In genomic region chr16:56547949-56548567, GRCh38 we compare ENCODE assay signal across 15 cellular contexts. TPM values are rescaled to one million over a fixed set of nuclear protein-coding genes. Genes with fewer than 3 reads are reported as not detected.
DNase-seq lines count a peak whose midpoint lies in the region; ATAC-seq, FAIRE-seq and TF ChIP-seq lines count a peak whose summit lies in the region.
"Had no signal": no experiment of that assay in that cellular context is flagged by ENCODE, and none has a peak within 500 bp of the region (broad histone marks: within the 10 kb centered on the region; RNA-seq: fewer than 3 reads in every experiment).

No MANE protein-coding gene starts in this region.

- FAIRE-seq in astrocyte (lab: Jason Lieb, UNC): no peak
- FAIRE-seq: A204.1 had no signal

- 93% methylated on average over 4 of the region's 4 CpGs for WGBS in SK-N-SH (ENCODE audit: low lambda C conversion rate)
- 98% methylated on average over 4 of the region's 4 CpGs for WGBS in hepatocyte (ENCODE audit: low lambda C conversion rate, missing lambda C conversion rate)

- peaks cover 6% of the 10 kb centered on the region for H3K4me1 Mint-ChIP-seq in astrocyte (ENCODE audit: low read depth, unreplicated experiment)

- H3K27me3 Mint-ChIP-seq in astrocyte (ENCODE audit: low read depth, unreplicated experiment): peaks cover 7% of the 10 kb centered on the region

- no peaks in the 10 kb centered on the region for H3K36me3 Mint-ChIP-seq in astrocyte (ENCODE audit: low read depth, unreplicated experiment)

- TF ChIP-seq CTCF in SK-N-SH (IDR thresholded peaks at IDR 0.05) (no peak), astrocyte (IDR thresholded peaks at IDR 0.05; ENCODE audit: insufficient read depth, low read depth, low read length) (no peak), hepatocyte (IDR thresholded peaks at IDR 0.05; ENCODE audit: poor library complexity) (no peak), GM10266 (IDR thresholded peaks at IDR 0.05; ENCODE audit: control insufficient read depth, insufficient read depth, low read depth, missing control alignments) (no peak)

- H3K27ac ChIP-seq in SK-N-SH (ENCODE audit: low read depth in 2 of 2, low read length in 1 of 2): no peak overlapping the region
- H3K27ac ChIP-seq in astrocyte (ENCODE audit: low read depth, low read length): no peak overlapping the region
- peak overlapping the region; percentile 11 for H3K27ac ChIP-seq in hepatocyte
- peak overlapping the region; percentile 100 for H3K27ac ChIP-seq in substantia nigra (ENCODE audit: low read depth, low read length, poor library complexity, severe bottlenecking)
- H3K27ac ChIP-seq: tibial artery had no signal

- no peak overlapping the region for H3K4me3 Mint-ChIP-seq in astrocyte (ENCODE audit: unreplicated experiment)
- H3K4me3 Mint-ChIP-seq: T-helper 2 cell treated with Interferon-gamma antibody and Interleukin-4, amounts not matched to agents 5 μg/mL and 100 μg/mL, for 36 hours had no signal

- TF ChIP-seq RAD21 in SK-N-SH (IDR thresholded peaks at IDR 0.05; ENCODE audit: low read length): no peak

- CTCF ChIA-PET in SK-N-SH (lab: Yijun Ruan, JAX): interaction anchor here (1.3 to 1.9 kb wide), 2 partner anchors 21 to 154 kb away, joined by 3 to 4 read pairs; no protein-coding TSS in a partner anchor

- no peaks in the 10 kb centered on the region for H3K9me2 ChIP-seq in SK-N-SH
- no peaks in the 10 kb centered on the region for H3K9me2 ChIP-seq in hepatocyte (replicated peaks; ENCODE audit: insufficient read depth)

- peaks cover 9% of the 10 kb centered on the region for H3F3A ChIP-seq in SK-N-SH (replicated peaks; ENCODE audit: insufficient read depth)

- POLR2A ChIA-PET in SK-N-SH (lab: Yijun Ruan, JAX): no interaction called here

- H3K27me3 ChIP-seq in SK-N-SH (ENCODE audit: insufficient read depth) (no peaks in the 10 kb centered on the region), astrocyte (ENCODE audit: insufficient read depth, low read length) (peaks cover 2% of the 10 kb centered on the region), hepatocyte (no peaks in the 10 kb centered on the region)

- H3K4me2 ChIP-seq in SK-N-SH (no peak overlapping the region), astrocyte (ENCODE audit: low read length) (peak overlapping the region; percentile 45), hepatocyte (no peak overlapping the region)

- no peaks in the 10 kb centered on the region for H3K36me3 ChIP-seq in SK-N-SH (replicated peaks in 1 of 2; ENCODE audit: control insufficient read depth in 1 of 2, insufficient read depth in 2 of 2, low read length in 1 of 2)
- no peaks in the 10 kb centered on the region for H3K36me3 ChIP-seq in astrocyte (ENCODE audit: insufficient read depth, low read length)
- no peaks in the 10 kb centered on the region for H3K36me3 ChIP-seq in hepatocyte (replicated peaks; ENCODE audit: insufficient read depth, low read depth)
- H3K36me3 ChIP-seq: tibial artery had no signal

- no peaks in the 10 kb centered on the region for H4K20me1 ChIP-seq in SK-N-SH (ENCODE audit: insufficient read depth)
- no peaks in the 10 kb centered on the region for H4K20me1 ChIP-seq in astrocyte (ENCODE audit: insufficient read depth, low read length)
- no peaks in the 10 kb centered on the region for H4K20me1 ChIP-seq in hepatocyte (ENCODE audit: insufficient read depth, poor library complexity, severe bottlenecking)

- DNase-seq in SK-N-SH: no peak
- DNase-seq in astrocyte (ENCODE audit: low read depth): no peak
- DNase-seq in hepatocyte (ENCODE audit: low spot score): no peak
- DNase-seq in substantia nigra (lab: John Stamatoyannopoulos, UW): peak in 13 of 49 donors; percentile 7 to 55 (median 20)
- DNase-seq in T1000 (lab: John Stamatoyannopoulos, UW): no peak
- DNase-seq in EL: no peak
- DNase-seq in GM10266 (ENCODE audit: extremely low spot score): no peak
- DNase-seq: amniotic stem cell; effector CD8-positive, alpha-beta T cell; NCI-H2081 treated with DMSO at 0.1 percent for 48 hours; tibial artery had no signal

- H3K4me3 ChIP-seq in SK-N-SH (ENCODE audit: low read depth in 2 of 2, low read length in 1 of 2) (no peak overlapping the region), astrocyte (ENCODE audit: insufficient read depth, low read depth, low read length) (no peak overlapping the region), hepatocyte (no peak overlapping the region)
- H3K4me3 ChIP-seq: tibial artery had no signal

- no peak for ATAC-seq in SK-N-SH treated with all-trans-retinoic acid at 6 μM for 48 hours

- no peak overlapping the region for H3K9ac ChIP-seq in SK-N-SH
- no peak overlapping the region for H3K9ac ChIP-seq in astrocyte (ENCODE audit: low read length)

- H3K27ac Mint-ChIP-seq in astrocyte (ENCODE audit: unreplicated experiment): no peak overlapping the region
- H3K27ac Mint-ChIP-seq: T-helper 2 cell treated with Interferon-gamma antibody and Interleukin-4, amounts not matched to agents 5 μg/mL and 100 μg/mL, for 36 hours had no signal

- H2AFZ ChIP-seq in SK-N-SH (ENCODE audit: low read depth) (0 out of 2 replicates have a peak overlapping the region, but pooled peaks have one; percentile 11), astrocyte (ENCODE audit: low read depth, low read length) (no peak overlapping the region), hepatocyte (no peak overlapping the region)

- H3K4me1 ChIP-seq in SK-N-SH (ENCODE audit: control insufficient read depth in 1 of 2, insufficient read depth in 2 of 2, low read depth in 1 of 2, low read length in 1 of 2) (peaks cover 0 to 12% of the 10 kb centered on the region in 2 experiments; a peak in 2 of 4 replicates), astrocyte (ENCODE audit: insufficient read depth, low read length) (peaks cover 8% of the 10 kb centered on the region), hepatocyte (ENCODE audit: insufficient read depth) (no peaks in the 10 kb centered on the region)

- no peak for TF ChIP-seq EP300 in SK-N-SH (IDR thresholded peaks at IDR 0.05; ENCODE audit: borderline replicate concordance in 1 of 2, low read depth in 1 of 2, low read length in 1 of 2)

- H3K9me3 Mint-ChIP-seq in astrocyte (ENCODE audit: unreplicated experiment): no peaks in the 10 kb centered on the region
- H3K9me3 Mint-ChIP-seq: T-helper 2 cell treated with Interferon-gamma antibody and Interleukin-4, amounts not matched to agents 5 μg/mL and 100 μg/mL, for 36 hours had no signal

- H3K79me2 ChIP-seq in SK-N-SH (ENCODE audit: insufficient read depth): no peaks in the 10 kb centered on the region
- H3K79me2 ChIP-seq in astrocyte (ENCODE audit: insufficient read depth, low read length): no peaks in the 10 kb centered on the region
- no peaks in the 10 kb centered on the region for H3K79me2 ChIP-seq in hepatocyte

- H3K9me3 ChIP-seq in SK-N-SH (no peaks in the 10 kb centered on the region), astrocyte (ENCODE audit: insufficient read depth, low read depth, low read length) (no peaks in the 10 kb centered on the region), hepatocyte (ENCODE audit: low read depth) (no peaks in the 10 kb centered on the region)
- H3K9me3 ChIP-seq: tibial artery had no signal

TF ChIP-seq in SK-N-SH, 30 proteins besides CTCF, POLR2A, EP300 and RAD21 (continues in another document):
- no peak for TF ChIP-seq FOSL2 (IDR thresholded peaks at IDR 0.05; ENCODE audit: borderline replicate concordance, low read depth)
- no peak for TF ChIP-seq USF1 (IDR thresholded peaks at IDR 0.05; ENCODE audit: borderline replicate concordance, low read depth)

TF ChIP-seq in SK-N-SH treated with all-trans-retinoic acid at 6 μM for 48 hours, 23 proteins besides CTCF, POLR2A, EP300 and RAD21 (continues in another document):
- TF ChIP-seq BACH2 (CRISPR knock-in tag; IDR thresholded peaks at IDR 0.05; ENCODE audit: borderline replicate concordance) (no peak), CSRNP3 (CRISPR knock-in tag; IDR thresholded peaks at IDR 0.05) (no peak)

RNA-seq across cellular contexts. Expression of gene MT4, which starts 16.8 kb away (rescaled TPM):
- not detected in 2 replicates for polyA plus RNA-seq in SK-N-SH (2012; rRNA removed)
- not detected in 2 replicates for polyA plus RNA-seq in SK-N-SH (2012; cell fraction: cytosol; rRNA removed)
- polyA plus RNA-seq in SK-N-SH (2012; cell fraction: nucleus; rRNA removed): not detected in 2 replicates
- total RNA-seq in astrocyte: not detected in 2 replicates
- total RNA-seq in hepatocyte: not detected in 2 replicates
- polyA plus RNA-seq in hepatocyte: not detected in 2 replicates
- total RNA-seq: H7 had no signal

RNA-seq across cellular contexts. Expression of gene BBS2, which starts 28.2 kb away (rescaled TPM):
- 74.3 and 93.5 TPM in 2 replicates for polyA plus RNA-seq in SK-N-SH (2012; rRNA removed)
- 70.3 and 97.7 TPM in 2 replicates for polyA plus RNA-seq in SK-N-SH (2012; cell fraction: cytosol; rRNA removed)
- polyA plus RNA-seq in SK-N-SH (2012; cell fraction: nucleus; rRNA removed): 116 and 206 TPM in 2 replicates
- total RNA-seq in astrocyte: 26.6 and 29.0 TPM in 2 replicates
- 39.0 and 47.0 TPM in 2 replicates for total RNA-seq in hepatocyte
- polyA plus RNA-seq in hepatocyte: 31.5 and 40.8 TPM in 2 replicates

RNA-seq across cellular contexts. Expression of gene MT3, which starts 41.3 kb away (rescaled TPM):
- polyA plus RNA-seq in SK-N-SH (2012; rRNA removed): 0.43 TPM in 1 of 2 replicates, not detected in the other
- polyA plus RNA-seq in SK-N-SH (2012; cell fraction: cytosol; rRNA removed): 0.08 and 0.12 TPM in 2 replicates
- 0.22 TPM in 1 of 2 replicates, not detected in the other for polyA plus RNA-seq in SK-N-SH (2012; cell fraction: nucleus; rRNA removed)
- not detected in 2 replicates for total RNA-seq in astrocyte
- total RNA-seq in hepatocyte: not detected in 2 replicates
- polyA plus RNA-seq in hepatocyte: not detected in 2 replicates

Comparison
In these comparisons a context has a peak if more than half of its experiments do, and no peak if none do; other contexts are left out.
1. H3K27ac ChIP-seq: peak in hepatocyte (single experiment) and substantia nigra (single experiment); none in SK-N-SH (0 of 2) and astrocyte (single experiment).